In genomic region chr12:3047961-3048360, GRCh38 we compare ENCODE assay signal across 26 cellular contexts. TPM values are rescaled to one million over a fixed set of nuclear protein-coding genes. Genes with fewer than 3 reads are reported as not detected.
DNase-seq lines count a peak whose midpoint lies in the region; ATAC-seq, FAIRE-seq and TF ChIP-seq lines count a peak whose summit lies in the region.
"Had no signal": no experiment of that assay in that cellular context is flagged by ENCODE, and none has a peak within 500 bp of the region (broad histone marks: within the 10 kb centered on the region; RNA-seq: fewer than 3 reads in every experiment).

No MANE protein-coding gene starts in this region.

- H3K36me3 Mint-ChIP-seq in CD4-positive, alpha-beta T cell (ENCODE audit: low read depth): no peaks in the 10 kb centered on the region
- H3K36me3 Mint-ChIP-seq: CD4-positive, CD25-positive, alpha-beta regulatory T cell; immature natural killer cell; stimulated activated naive B cell treated with anti-CD40 and anti-IgM and Interleukin-4, amounts not matched to agents 10 μg/mL and 1 μg/mL and 100 μg/mL, for 72 hours had no signal

- no peak for TF ChIP-seq CTCF in CD4-positive, alpha-beta T cell (IDR thresholded peaks at IDR 0.05)

- H3K9me3 ChIP-seq in CD4-positive, alpha-beta T cell (ENCODE audit: control insufficient read depth, low read length): no peaks in the 10 kb centered on the region
- H3K9me3 ChIP-seq: breast epithelium, lower lobe of right lung, thoracic aorta had no signal

- peaks cover 49% of the 10 kb centered on the region for H3K27me3 Mint-ChIP-seq in CD4-positive, alpha-beta T cell

- no peaks in the 10 kb centered on the region for H3K9me3 Mint-ChIP-seq in CD4-positive, alpha-beta T cell
- H3K9me3 Mint-ChIP-seq: immature natural killer cell; stimulated activated naive B cell treated with anti-CD40 and anti-IgM and Interleukin-4, amounts not matched to agents 10 μg/mL and 1 μg/mL and 100 μg/mL, for 72 hours had no signal

- H3K4me3 Mint-ChIP-seq in CD4-positive, alpha-beta T cell: no peak overlapping the region
- H3K4me3 Mint-ChIP-seq: CD4-positive, CD25-positive, alpha-beta regulatory T cell; immature natural killer cell; stimulated activated naive B cell treated with anti-CD40 and anti-IgM and Interleukin-4, amounts not matched to agents 10 μg/mL and 1 μg/mL and 100 μg/mL, for 72 hours had no signal

- FAIRE-seq in urothelium cell line (lab: Jason Lieb, UNC): peak; percentile 53
- FAIRE-seq: GM12891 had no signal

- H3K27ac ChIP-seq in CD4-positive, alpha-beta T cell (ENCODE audit: low read depth, low read length): no peak overlapping the region
- H3K27ac ChIP-seq: breast epithelium, lower lobe of right lung, parathyroid adenoma, thoracic aorta had no signal

- POLR2A ChIA-PET in CD4-positive, alpha-beta T cell (lab: Charles Lee): no interaction called here

- peak; percentile 19 for DNase-seq in activated effector memory CD4-positive, alpha-beta T cell treated with anti-CD3 and anti-CD28 coated beads, Interleukin-2, amount 50 U/mL, for 16 hours
- no peak for DNase-seq in activated effector memory CD4-positive, alpha-beta T cell treated with Interleukin-2 at 50 U/mL for 16 hours
- DNase-seq in dermis blood vessel endothelial cell (peak; percentile 12), left kidney (ENCODE audit: low read depth, low spot score) (peak; percentile 27), urothelium cell line (ENCODE audit: low spot score) (no peak), SW480 (ENCODE audit: low spot score) (no peak), GOT3 (lab: John Stamatoyannopoulos, UW) (no peak)
- no peak for DNase-seq in CD4-positive, alpha-beta T cell
- DNase-seq: activated CD4-positive, alpha-beta T cell treated with anti-CD3 and anti-CD28 coated beads, Interleukin-2, amount 50 U/mL, for 1 hour; activated CD8-positive, alpha-beta memory T cell treated with anti-CD3 and anti-CD28 coated beads, Interleukin-2, amount 50 U/mL, for 4 hours; activated gamma-delta T cell treated with Interleukin-2 at 50 U/mL for 16 hours; CD4-positive, CD25-positive, alpha-beta regulatory T cell; cortex of kidney; DMS79 treated with DMSO at 0.1 percent for 48 hours; immature natural killer cell; lower lobe of right lung; MV-4-11; NCI-H1930; NCI-H510A treated with DMSO at 0.1 percent for 48 hours; stimulated activated CD4-positive, alpha-beta T cell treated with anti-CD3 and anti-CD28 coated beads, Interleukin-1b, Interleukin-23, amount 100 ng/mL, for 48 hours; stimulated activated naive B cell treated with anti-CD40 and anti-IgM and Interleukin-4, amounts not matched to agents 10 μg/mL and 1 μg/mL and 100 μg/mL, for 72 hours had no signal

- H3K4me1 Mint-ChIP-seq in CD4-positive, alpha-beta T cell (ENCODE audit: low read depth): no peaks in the 10 kb centered on the region
- H3K4me1 Mint-ChIP-seq: CD4-positive, CD25-positive, alpha-beta regulatory T cell; immature natural killer cell had no signal

- CTCF ChIA-PET in CD4-positive, alpha-beta T cell (lab: Charles Lee): no interaction called here

- intact Hi-C loops in CD4-positive, alpha-beta T cell (cut with DNase I, micrococcal nuclease): no loop called here

- H3K27ac Mint-ChIP-seq in CD4-positive, alpha-beta T cell: no peak overlapping the region
- H3K27ac Mint-ChIP-seq: immature natural killer cell; stimulated activated naive B cell treated with anti-CD40 and anti-IgM and Interleukin-4, amounts not matched to agents 10 μg/mL and 1 μg/mL and 100 μg/mL, for 72 hours had no signal

- no peaks in the 10 kb centered on the region for H3K27me3 ChIP-seq in CD4-positive, alpha-beta T cell (ENCODE audit: control insufficient read depth, insufficient read depth, low read length)
- H3K27me3 ChIP-seq: breast epithelium had no signal

- no peak for ATAC-seq in CD4-positive, alpha-beta T cell (ENCODE audit: poor library complexity)
- ATAC-seq: lower lobe of right lung; stimulated activated naive B cell treated with anti-CD40 and anti-IgM and Interleukin-4, amounts not matched to agents 10 μg/mL and 1 μg/mL and 100 μg/mL, for 72 hours had no signal

RNA-seq across cellular contexts. Expression of gene TSPAN9, which starts 29.2 kb away (rescaled TPM):
- total RNA-seq in dermis blood vessel endothelial cell: 70.8 and 125 TPM in 2 replicates
- 1 to 10 TPM in 1 of 2 experiments, under 1 TPM in 1; 0.82 to 1.3 TPM for total RNA-seq in CD4-positive, alpha-beta T cell
- total RNA-seq: T-helper 1 cell treated with Interleukin-12 subunit alpha and Interleukin-12 subunit beta and Interleukin-4 antibody, amounts not matched to agents 30 ng/mL and 1 ng/mL, for 36 hours had no signal

Comparison
In these comparisons a context has a peak if more than half of its experiments do, and no peak if none do; other contexts are left out.
1. DNase-seq: peak in activated effector memory CD4-positive, alpha-beta T cell treated with anti-CD3 and anti-CD28 coated beads, Interleukin-2, amount 50 U/mL, for 16 hours (single experiment), dermis blood vessel endothelial cell (single experiment) and left kidney (single experiment); none in activated effector memory CD4-positive, alpha-beta T cell treated with Interleukin-2 at 50 U/mL for 16 hours (single experiment), urothelium cell line (single experiment), SW480 (single experiment), CD4-positive, alpha-beta T cell (0 of 10) and GOT3 (single experiment).
2. RNA of gene TSPAN9, which starts 29.2 kb away (total RNA-seq): 70.8 to 125 TPM in dermis blood vessel endothelial cell; 0.82 to 1.3 TPM in CD4-positive, alpha-beta T cell; every median in the first group is over 10 times any median in the second.